Comparison of ENCODE assay signal across 32 cellular contexts in the genomic region with DNA sequence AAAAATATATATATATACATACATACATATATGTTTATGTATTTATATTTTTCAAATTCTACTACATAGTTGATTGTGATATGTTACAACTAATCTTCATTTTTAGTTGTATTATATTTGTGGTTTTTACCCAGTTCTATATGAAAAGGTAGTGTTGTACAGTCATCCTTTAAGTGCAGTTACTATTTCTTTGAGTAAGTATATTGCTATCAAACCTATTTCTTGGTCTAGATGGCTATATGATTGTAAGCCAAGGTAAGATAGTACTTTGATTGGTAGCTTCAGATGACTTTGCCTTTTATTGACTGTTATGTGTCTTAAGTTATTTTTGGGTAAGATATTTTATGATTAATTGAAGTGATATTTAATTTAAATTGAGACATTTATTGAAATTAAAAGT.
"Had no signal": no experiment of that assay in that cellular context is flagged by ENCODE, and none has a peak within 500 bp of the region (broad histone marks: within the 10 kb centered on the region; RNA-seq: fewer than 3 reads in every experiment).

No MANE protein-coding gene starts in this region.

- H3K9me3 Mint-ChIP-seq: activated T-cell treated with anti-CD3 and anti-CD28 coated beads, Interleukin-2, amount 50 U/mL, for 4 hours had no signal

- H3K4me3 Mint-ChIP-seq: activated B cell treated with CpG ODN at 0.5 μM for 24 hours; activated CD4-positive, alpha-beta memory T cell treated with anti-CD3 and anti-CD28 coated beads for 36 hours; activated CD4-positive, alpha-beta T cell treated with anti-CD3 and anti-CD28 coated beads, Interleukin-2, amount 10 ng/mL, durations not matched to agents 24 days and 14 days; activated CD8-positive, alpha-beta T cell treated with anti-CD3 and anti-CD28 coated beads for 36 hours; activated naive CD4-positive, alpha-beta T cell treated with anti-CD3 and anti-CD28 coated beads for 36 hours; activated naive CD8-positive, alpha-beta T cell treated with anti-CD3 and anti-CD28 coated beads for 36 hours; activated T-cell treated with anti-CD3 and anti-CD28 coated beads, Interleukin-2, amount 50 U/mL, for 4 hours; activated T-cell treated with anti-CD3 and anti-CD28 coated beads, Interleukin-2, amount 50 U/mL, for 72 hours; activated T-helper 1 cell treated with anti-CD3 and anti-CD28 coated beads, Interleukin-12 subunit alpha, Interleukin-12 subunit beta, Interleukin-2, Interleukin-4 antibody, amounts not matched to agents 30 ng/mL and 10 ng/mL and 1 ng/mL, durations not matched to agents 14 hours and 24 hours and 36 hours; activated T-helper 17 cell treated with anti-CD3 and anti-CD28 coated beads, Interleukin-2, amount 50 U/mL, for 72 hours; T-helper 1 cell treated with Interleukin-12 subunit alpha and Interleukin-12 subunit beta and Interleukin-4 antibody, amounts not matched to agents 30 μg/mL and 1 μg/mL, for 36 hours; T-helper 2 cell treated with Interferon-gamma antibody and Interleukin-4, amounts not matched to agents 5 μg/mL and 100 μg/mL, for 36 hours had no signal

- H3K4me1 Mint-ChIP-seq: activated B cell treated with CpG ODN at 0.5 μM for 24 hours; activated CD4-positive, alpha-beta T cell treated with anti-CD3 and anti-CD28 coated beads, Interleukin-2, amount 10 ng/mL, durations not matched to agents 24 days and 14 days; activated naive CD8-positive, alpha-beta T cell treated with anti-CD3 and anti-CD28 coated beads for 36 hours; activated T-helper 17 cell treated with anti-CD3 and anti-CD28 coated beads, Interleukin-2, amount 50 U/mL, for 72 hours had no signal

- H3K27ac Mint-ChIP-seq: activated B cell treated with CpG ODN at 0.5 μM for 24 hours; activated CD4-positive, alpha-beta memory T cell treated with anti-CD3 and anti-CD28 coated beads for 36 hours; activated CD4-positive, alpha-beta T cell treated with anti-CD3 and anti-CD28 coated beads, Interleukin-2, amount 10 ng/mL, durations not matched to agents 24 days and 14 days; activated CD8-positive, alpha-beta T cell treated with anti-CD3 and anti-CD28 coated beads for 36 hours; activated naive CD4-positive, alpha-beta T cell treated with anti-CD3 and anti-CD28 coated beads for 36 hours; activated naive CD4-positive, alpha-beta T cell treated with anti-CD3 and anti-CD28 coated beads, Interleukin-2, amount 50 U/mL, for 72 hours; activated naive CD8-positive, alpha-beta T cell treated with anti-CD3 and anti-CD28 coated beads for 36 hours; activated T-cell treated with anti-CD3 and anti-CD28 coated beads, Interleukin-2, amount 50 U/mL, for 72 hours; activated T-helper 1 cell treated with anti-CD3 and anti-CD28 coated beads, Interleukin-12 subunit alpha, Interleukin-12 subunit beta, Interleukin-2, Interleukin-4 antibody, amounts not matched to agents 30 ng/mL and 10 ng/mL and 1 ng/mL, durations not matched to agents 14 hours and 24 hours and 36 hours; activated T-helper 17 cell treated with anti-CD3 and anti-CD28 coated beads, Interleukin-2, amount 50 U/mL, for 72 hours; T-helper 1 cell treated with Interleukin-12 subunit alpha and Interleukin-12 subunit beta and Interleukin-4 antibody, amounts not matched to agents 30 μg/mL and 1 μg/mL, for 36 hours; T-helper 2 cell treated with Interferon-gamma antibody and Interleukin-4, amounts not matched to agents 5 μg/mL and 100 μg/mL, for 36 hours had no signal

- FAIRE-seq: astrocyte had no signal

- ATAC-seq: activated CD8-positive, alpha-beta T cell treated with anti-CD3 and anti-CD28 coated beads for 36 hours; activated T-cell treated with anti-CD3 and anti-CD28 coated beads, Interleukin-2, amount 50 U/mL, for 4 hours; activated T-cell treated with anti-CD3 and anti-CD28 coated beads, Interleukin-2, amount 50 U/mL, for 72 hours; activated T-helper 17 cell treated with anti-CD3 and anti-CD28 coated beads, Interleukin-2, amount 50 U/mL, for 72 hours; body of pancreas had no signal

- DNase-seq: activated B cell treated with CpG ODN at 0.5 μM for 24 hours; activated CD4-positive, alpha-beta memory T cell treated with anti-CD3 and anti-CD28 coated beads for 36 hours; activated CD4-positive, alpha-beta T cell treated with anti-CD3 and anti-CD28 coated beads, Interleukin-2, amount 10 ng/mL, durations not matched to agents 24 days and 14 days; activated CD4-positive, alpha-beta T cell treated with anti-CD3 and anti-CD28 coated beads, Interleukin-2, amount 50 U/mL, for 1 hour; activated CD4-positive, alpha-beta T cell treated with anti-CD3 and anti-CD28 coated beads, Interleukin-2, amount 50 U/mL, for 4 hours; activated CD4-positive, CD25-positive, alpha-beta regulatory T cell treated with anti-CD3 and anti-CD28 coated beads, Interleukin-2, amount 50 U/mL, for 72 hours; activated CD8-positive, alpha-beta memory T cell treated with anti-CD3 and anti-CD28 coated beads, Interleukin-2, amount 50 U/mL, for 4 hours; activated CD8-positive, alpha-beta T cell treated with anti-CD3 and anti-CD28 coated beads for 36 hours; activated effector memory CD4-positive, alpha-beta T cell treated with anti-CD3 and anti-CD28 coated beads, Interleukin-2, amount 50 U/mL, for 16 hours; activated gamma-delta T cell treated with Interleukin-2 at 50 U/mL for 16 hours; activated naive CD4-positive, alpha-beta T cell; activated naive CD4-positive, alpha-beta T cell treated with anti-CD3 and anti-CD28 coated beads for 36 hours; activated naive CD4-positive, alpha-beta T cell treated with anti-CD3 and anti-CD28 coated beads, Interleukin-2, amount 50 U/mL, for 16 hours; activated naive CD8-positive, alpha-beta T cell treated with anti-CD3 and anti-CD28 coated beads for 36 hours; activated T-cell treated with anti-CD3 and anti-CD28 coated beads for 4 hours; activated T-cell treated with anti-CD3 and anti-CD28 coated beads, Interleukin-2, amount 50 U/mL, for 1 hour; activated T-cell treated with anti-CD3 and anti-CD28 coated beads, Interleukin-2, amount 50 U/mL, for 4 hours; activated T-cell treated with anti-CD3 and anti-CD28 coated beads, Interleukin-2, amount 50 U/mL, for 72 hours; adrenal gland; amniotic stem cell; aorta; body of pancreas; brain microvascular endothelial cell; central memory CD4-positive, alpha-beta T cell; T-helper 1 cell; T-helper 9 cell had no signal

- H3K27me3 Mint-ChIP-seq: activated B cell treated with CpG ODN at 0.5 μM for 24 hours; activated CD4-positive, alpha-beta memory T cell treated with anti-CD3 and anti-CD28 coated beads for 36 hours; activated CD4-positive, alpha-beta T cell treated with anti-CD3 and anti-CD28 coated beads, Interleukin-2, amount 10 ng/mL, durations not matched to agents 24 days and 14 days; activated CD8-positive, alpha-beta T cell treated with anti-CD3 and anti-CD28 coated beads for 36 hours; activated naive CD8-positive, alpha-beta T cell treated with anti-CD3 and anti-CD28 coated beads for 36 hours; activated T-helper 17 cell treated with anti-CD3 and anti-CD28 coated beads, Interleukin-2, amount 50 U/mL, for 72 hours had no signal
